In the genomic region with DNA sequence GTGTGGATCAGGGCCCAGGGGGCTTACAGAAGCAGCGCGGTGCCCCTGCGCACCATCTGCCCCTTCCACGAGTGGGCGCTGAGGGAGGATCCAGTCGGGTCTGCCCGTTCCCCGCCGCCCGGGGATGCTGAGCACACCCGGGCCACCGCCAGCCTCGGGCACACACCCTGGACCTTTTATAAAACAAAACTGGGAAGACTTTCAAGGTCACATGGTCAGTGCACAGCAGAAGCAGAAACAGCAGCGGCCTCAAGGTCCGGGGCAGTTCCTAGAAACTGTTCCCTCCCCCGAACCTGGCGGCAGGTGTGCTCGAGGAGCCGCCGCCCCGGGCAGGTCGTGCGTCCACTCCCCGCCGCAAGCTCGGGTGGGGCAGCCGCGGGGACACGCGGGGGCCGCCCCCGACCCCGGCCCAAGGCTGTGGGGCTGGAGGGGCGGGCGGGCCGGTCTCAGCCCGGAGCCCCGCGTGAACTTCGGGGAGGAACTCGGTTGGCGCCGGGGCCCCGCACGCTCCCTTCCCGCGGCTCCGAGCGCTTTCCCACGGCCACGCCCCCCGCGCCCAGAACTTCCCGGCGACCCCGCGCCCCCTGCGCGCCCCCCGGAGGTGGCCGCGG, we compare ENCODE assay signal across 8 cellular contexts. TPM values are rescaled to one million over a fixed set of nuclear protein-coding genes. Genes with fewer than 3 reads are reported as not detected.
DNase-seq lines count a peak whose midpoint lies in the region; ATAC-seq, FAIRE-seq and TF ChIP-seq lines count a peak whose summit lies in the region.

No MANE protein-coding gene starts in this region.

- H3K9ac ChIP-seq in mesendoderm (ENCODE audit: low read length), result peak overlapping the region; percentile 44

- FAIRE-seq in A549 (lab: Jason Lieb, UNC), result no peak

- POLR2A ChIA-PET in A549 (lab: Yijun Ruan, JAX), result no interaction called here

- H3K18ac ChIP-seq in mesendoderm (ENCODE audit: low read length), result peak overlapping the region; percentile 94

- peak overlapping the region; percentile 26 for H3K4ac ChIP-seq in mesendoderm (ENCODE audit: low read depth, low read length)

- no peak for TF ChIP-seq EP300 in A549 (IDR thresholded peaks at IDR 0.05)

- H3K27ac ChIP-seq in A549 (peak overlapping the region; percentile 86 to 99), mesendoderm (ENCODE audit: low read depth, low read length) (no peak overlapping the region), upper lobe of right lung (peak overlapping the region; percentile 89)

- TF ChIP-seq RAD21 in A549 (conservative IDR thresholded peaks at IDR 0.05 in 1 of 2, IDR thresholded peaks at IDR 0.05 in 1 of 2), result no peak

- no peak overlapping the region for H2BK5ac ChIP-seq in mesendoderm (ENCODE audit: low read length)

- H3K4me1 ChIP-seq in A549 (peaks cover 7% of the 10 kb centered on the region), mesendoderm (ENCODE audit: control insufficient read depth, low read depth, low read length) (no peaks in the 10 kb centered on the region), upper lobe of right lung (peaks cover 22% of the 10 kb centered on the region)

- intact Hi-C loops in upper lobe of right lung (cut with DNase I), result no loop called here

- H2BK15ac ChIP-seq in mesendoderm (replicated peaks; ENCODE audit: low read depth), result no peak overlapping the region

- H4K8ac ChIP-seq in mesendoderm (ENCODE audit: low read depth, low read length), result no peak overlapping the region

- TF ChIP-seq CTCF in A549 (IDR thresholded peaks at IDR 0.05), result peak; percentile 28; the same call in 2 of the 3 replicates
- peak; percentile 15 for TF ChIP-seq CTCF in GM06990 (IDR thresholded peaks at IDR 0.05; ENCODE audit: insufficient read depth, low read length, poor library complexity, severe bottlenecking)
- TF ChIP-seq CTCF in upper lobe of right lung (IDR thresholded peaks at IDR 0.05), result peak; percentile 25

- 31% methylated on average over 5 of the region's 62 CpGs for WGBS in A549 (ENCODE audit: missing lambda C conversion rate)
- no CpG with 5 or more reads among the region's 62 CpGs for WGBS in mesendoderm (ENCODE audit: extremely low coverage, insufficient coverage, low lambda C conversion rate)

- ATAC-seq in A549 (peak; percentile 61 to 62), upper lobe of right lung (peak; percentile 73), GM21528 (IDR thresholded peaks at IDR 0.05; ENCODE audit: low FRiP score, unreplicated experiment) (no peak), HG02642 (IDR thresholded peaks at IDR 0.05; ENCODE audit: poor library complexity, unreplicated experiment) (no peak)

- H3K4me3 ChIP-seq in A549 (peak overlapping the region; percentile 84), GM06990 (replicated peaks; ENCODE audit: low read depth, low read length) (peak overlapping the region; percentile 31), mesendoderm (ENCODE audit: low read length) (no peak overlapping the region), upper lobe of right lung (peak overlapping the region; percentile 64)

- H3K4me2 ChIP-seq in A549 (peak overlapping the region; percentile 96), mesendoderm (ENCODE audit: low read length) (peak overlapping the region; percentile 25)

- peaks cover 3% of the 10 kb centered on the region for H3K79me1 ChIP-seq in mesendoderm (ENCODE audit: low read length)

- H2BK120ac ChIP-seq in mesendoderm (ENCODE audit: low read depth, low read length), result no peak overlapping the region

- H3K36me3 ChIP-seq in GM06990 (ENCODE audit: control insufficient read depth, insufficient read depth, low read length), result no peaks in the 10 kb centered on the region
- peaks cover 5% of the 10 kb centered on the region for H3K36me3 ChIP-seq in mesendoderm (ENCODE audit: control insufficient read depth, insufficient read depth, low read length)
- H3K36me3 ChIP-seq in upper lobe of right lung, result peaks cover 3% of the 10 kb centered on the region

- H3K56ac ChIP-seq in mesendoderm (ENCODE audit: low read length), result peak overlapping the region; percentile 67

- peaks cover 3% of the 10 kb centered on the region for H3K79me2 ChIP-seq in mesendoderm (ENCODE audit: control insufficient read depth, insufficient read depth, low read length)

- CTCF ChIA-PET in A549 (lab: Yijun Ruan, JAX), result no interaction called here

- no peak overlapping the region for H3K23ac ChIP-seq in mesendoderm (ENCODE audit: low read length)

- DNase-seq in A549 (ENCODE audit: low read depth in 1 of 2, low spot score in 1 of 2) (peak; percentile 49 to 51), GM06990 (ENCODE audit: extremely low read depth, insufficient read length) (no peak), SW480 (ENCODE audit: low spot score) (peak; percentile 82), epidermal melanocyte (ENCODE audit: insufficient read length, low spot score) (peak; percentile 33), mesendoderm (peak; percentile 45), upper lobe of right lung (peak; percentile 82)

- H3K27me3 ChIP-seq in GM06990 (replicated peaks; ENCODE audit: control insufficient read depth, insufficient read depth, low read length) (no peaks in the 10 kb centered on the region; the same call in 1 of the 2 replicates), mesendoderm (ENCODE audit: insufficient read depth, low read length, poor library complexity) (no peaks in the 10 kb centered on the region), upper lobe of right lung (no peaks in the 10 kb centered on the region)

- no peak overlapping the region for H4K5ac ChIP-seq in mesendoderm (ENCODE audit: low read length)

- H3K9me3 ChIP-seq in A549 (no peaks in the 10 kb centered on the region), upper lobe of right lung (no peaks in the 10 kb centered on the region)

- H2AK5ac ChIP-seq in mesendoderm (ENCODE audit: low read length), result no peak overlapping the region

- TF ChIP-seq POLR2A in A549 (IDR thresholded peaks at IDR 0.05; ENCODE audit: low read length), result no peak

TF ChIP-seq in A549, 52 proteins besides CTCF, POLR2A, EP300 and RAD21:
- TF ChIP-seq, protein P1, sequence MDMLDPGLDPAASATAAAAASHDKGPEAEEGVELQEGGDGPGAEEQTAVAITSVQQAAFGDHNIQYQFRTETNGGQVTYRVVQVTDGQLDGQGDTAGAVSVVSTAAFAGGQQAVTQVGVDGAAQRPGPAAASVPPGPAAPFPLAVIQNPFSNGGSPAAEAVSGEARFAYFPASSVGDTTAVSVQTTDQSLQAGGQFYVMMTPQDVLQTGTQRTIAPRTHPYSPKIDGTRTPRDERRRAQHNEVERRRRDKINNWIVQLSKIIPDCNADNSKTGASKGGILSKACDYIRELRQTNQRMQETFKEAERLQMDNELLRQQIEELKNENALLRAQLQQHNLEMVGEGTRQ (IDR thresholded peaks at IDR 0.05), result peak; percentile 50
- TF ChIP-seq CEBPB (IDR thresholded peaks at IDR 0.05) (no peak), JUN (IDR thresholded peaks at IDR 0.05) (no peak)

RNA-seq across cellular contexts. Expression of a gene that starts 0.6 kb away (rescaled TPM):
- polyA plus RNA-seq in A549 (2011; rRNA removed) (7.4 and 8.5 TPM in 2 replicates), A549 (2017; fragmentation: RNase III; extraction: RNeasy Plus Mini Kit Qiagen cat#74134 plus additional on column Dnase treatment) (10.9 to 12.7 TPM (median 11.4 TPM) in 3 replicates)
- 11.1 and 12.8 TPM in 2 replicates for polyA plus RNA-seq in A549 (2012; cell fraction: cytosol; rRNA removed)
- 13.6 and 16.4 TPM in 2 replicates for polyA plus RNA-seq in A549 (2012; cell fraction: nucleus; rRNA removed)
- polyA minus RNA-seq in A549 (2011; rRNA and poly(A)+ RNA removed), result 8.3 and 9.1 TPM in 2 replicates
- polyA plus RNA-seq in mesendoderm (2013, experiment 1 of 2), result 8.3 TPM
- 8.7 TPM for polyA plus RNA-seq in mesendoderm (2013, experiment 2 of 2)
- 27.5 TPM for total RNA-seq in upper lobe of right lung

RNA-seq across cellular contexts. Expression of a gene that starts 21.5 kb away (rescaled TPM):
- polyA plus RNA-seq in A549 (2011; rRNA removed) (66.9 and 75.5 TPM in 2 replicates), A549 (2017; fragmentation: RNase III; extraction: RNeasy Plus Mini Kit Qiagen cat#74134 plus additional on column Dnase treatment) (85.3 to 93.2 TPM (median 90.1 TPM) in 3 replicates)
- 278 and 376 TPM in 2 replicates for polyA plus RNA-seq in A549 (2012; cell fraction: cytosol; rRNA removed)
- polyA plus RNA-seq in A549 (2012; cell fraction: nucleus; rRNA removed), result 268 and 485 TPM in 2 replicates
- polyA minus RNA-seq in A549 (2011; rRNA and poly(A)+ RNA removed), result 126 and 137 TPM in 2 replicates
- polyA plus RNA-seq in mesendoderm (2013, experiment 1 of 2), result 151 TPM
- polyA plus RNA-seq in mesendoderm (2013, experiment 2 of 2), result 158 TPM
- total RNA-seq in upper lobe of right lung, result 23.0 TPM

RNA-seq across cellular contexts. Expression of a gene that starts 42.3 kb away (rescaled TPM):
- polyA plus RNA-seq in A549 (2011; rRNA removed) (not detected in 2 replicates), A549 (2017; fragmentation: RNase III; extraction: RNeasy Plus Mini Kit Qiagen cat#74134 plus additional on column Dnase treatment) (not detected in 3 replicates)
- not detected in 2 replicates for polyA plus RNA-seq in A549 (2012; cell fraction: cytosol; rRNA removed)
- polyA plus RNA-seq in A549 (2012; cell fraction: nucleus; rRNA removed), result not detected in 2 replicates
- polyA minus RNA-seq in A549 (2011; rRNA and poly(A)+ RNA removed), result not detected in 2 replicates
- polyA plus RNA-seq in mesendoderm (2013, experiment 1 of 2), result not detected
- 0.10 TPM for polyA plus RNA-seq in mesendoderm (2013, experiment 2 of 2)
- not detected for total RNA-seq in upper lobe of right lung

Comparison
In these comparisons a context has a peak if more than half of its experiments do, and no peak if none do; other contexts are left out.
1. ATAC-seq: peak in A549 (2 of 2) and upper lobe of right lung (single experiment); none in GM21528 (single experiment) and HG02642 (single experiment).
2. Peak in every context shown above with its lines, with median percentiles within 50 percentile points of each other: CTCF ChIP-seq.